ENCODE assay signal across 14 cellular contexts in genomic region chr1:114607223-114607622, GRCh38. TPM values are rescaled to one million over a fixed set of nuclear protein-coding genes. Genes with fewer than 3 reads are reported as not detected.
A peak's percentile ranks its signal among the peaks of the same experiment; 100 is the strongest.
DNase-seq lines count a peak whose midpoint lies in the region; ATAC-seq and TF ChIP-seq lines count a peak whose summit lies in the region.
"Had no signal": no experiment of that assay in that cellular context is flagged by ENCODE, and none has a peak within 500 bp of the region (broad histone marks: within the 10 kb centered on the region; RNA-seq: fewer than 3 reads in every experiment).

No MANE protein-coding gene starts in this region.

- H3K36me3 Mint-ChIP-seq in H9 (ENCODE audit: insufficient read depth in 1 of 3, low read depth in 3 of 3) = no peaks in the 10 kb centered on the region

- no peak overlapping the region for H2BK20ac ChIP-seq in H9 (ENCODE audit: low read depth, low read length, poor library complexity, severe bottlenecking)

- DNase-seq in H9 (no peak), PC-9 (peak; percentile 4 to 57), myocyte (ENCODE audit: low read depth) (peak; percentile 2), NCI-H1105 treated with DMSO at 0.1 percent for 48 hours (lab: John Stamatoyannopoulos, UW) (no peak), iPS-NIHi7 (ENCODE audit: extremely low spot score) (no peak), AG08395 (ENCODE audit: low spot score) (no peak)
- DNase-seq: BE2C; C1 segment of cervical spinal cord; CD4-positive, alpha-beta T cell; DMS79 treated with DMSO at 0.1 percent for 48 hours; GF-D8; GOT3; H7 had no signal

- no peaks in the 10 kb centered on the region for H3K9me2 ChIP-seq in PC-9 (ENCODE audit: insufficient read depth)

- H3K9me3 ChIP-seq in H9 (ENCODE audit: control insufficient read depth, low read depth, low read length) = no peaks in the 10 kb centered on the region
- H3K9me3 ChIP-seq in PC-9 (ENCODE audit: insufficient read depth, low read depth) = no peaks in the 10 kb centered on the region
- H3K9me3 ChIP-seq: BE2C had no signal

- H3K23ac ChIP-seq in H9 (ENCODE audit: insufficient read length, low read depth, low read length) = no peak overlapping the region

- H3K27me3 Mint-ChIP-seq in H9 (ENCODE audit: low read depth) = no peaks in the 10 kb centered on the region

- H3K27me3 ChIP-seq in H9 (ENCODE audit: insufficient read depth, low read length) (no peaks in the 10 kb centered on the region), PC-9 (ENCODE audit: insufficient read depth, low read depth) (no peaks in the 10 kb centered on the region)

- POLR2A ChIA-PET in PC-9 (lab: Charles Lee; ENCODE audit: unreplicated experiment) = interaction anchor here (0.6 kb wide), 1 partner anchor 11 kb away, joined by 5 read pairs; no protein-coding TSS in a partner anchor

- CTCF ChIA-PET in PC-9 (lab: Charles Lee) = no interaction called here

- no peaks in the 10 kb centered on the region for H3K4me1 Mint-ChIP-seq in H9

- no peaks in the 10 kb centered on the region for H3K79me1 ChIP-seq in H9 (ENCODE audit: insufficient read depth, low read depth, low read length, poor library complexity, severe bottlenecking)

- H3K4me2 ChIP-seq in H9 (ENCODE audit: insufficient read depth, insufficient read length, low read length) = no peak overlapping the region
- no peak overlapping the region for H3K4me2 ChIP-seq in PC-9

- H3K79me2 ChIP-seq in H9 (ENCODE audit: insufficient read depth, low read length) (no peaks in the 10 kb centered on the region), PC-9 (ENCODE audit: low read depth) (no peaks in the 10 kb centered on the region)

- no peak overlapping the region for H2AK5ac ChIP-seq in H9 (ENCODE audit: insufficient read length, low read length)

- H4K91ac ChIP-seq in H9 (ENCODE audit: insufficient read length, low read depth, low read length) = no peak overlapping the region

- H3K27ac Mint-ChIP-seq in H9 = no peak overlapping the region
- H3K27ac Mint-ChIP-seq: CD4-positive, alpha-beta T cell had no signal

- peak overlapping the region; percentile 88 for H4K8ac ChIP-seq in H9 (replicated peaks; ENCODE audit: insufficient read length, low read depth, low read length)

- no peak overlapping the region for H3T11ph ChIP-seq in H9 (ENCODE audit: low read length)

- no peak for TF ChIP-seq CTCF in H9 (conservative IDR thresholded peaks at IDR 0.05)
- TF ChIP-seq CTCF in PC-9 (conservative IDR thresholded peaks at IDR 0.05) = no peak

- no peak overlapping the region for H3K18ac ChIP-seq in H9 (ENCODE audit: insufficient read length, low read depth, low read length)

- ATAC-seq in esophagus mucosa = peak; percentile 35

- no peak overlapping the region for H2BK120ac ChIP-seq in H9 (ENCODE audit: low read depth, low read length, poor library complexity, severe bottlenecking)

- H3K4ac ChIP-seq in H9 (ENCODE audit: low read depth, low read length) = no peak overlapping the region

- no peak overlapping the region for H2BK5ac ChIP-seq in H9 (ENCODE audit: insufficient read length, low read length)

- H2AFZ ChIP-seq in H9 (ENCODE audit: low read length) = no peak overlapping the region
- no peak overlapping the region for H2AFZ ChIP-seq in PC-9

- no peaks in the 10 kb centered on the region for H3K36me3 ChIP-seq in PC-9 (ENCODE audit: low read depth)
- H3K36me3 ChIP-seq: BE2C had no signal

- intact Hi-C loops in PC-9 (cut with micrococcal nuclease; ENCODE audit: unreplicated experiment) = no loop called here

- H3K27ac ChIP-seq in H9 (ENCODE audit: insufficient read length, low read depth, low read length) = no peak overlapping the region
- H3K27ac ChIP-seq in PC-9 = no peak overlapping the region

- no peaks in the 10 kb centered on the region for H3F3A ChIP-seq in PC-9 (ENCODE audit: insufficient read depth, low read depth)

- H3K4me3 ChIP-seq in PC-9 = no peak overlapping the region

- no CpG with 5 or more reads among the region's 1 CpG for WGBS in H9 (ENCODE audit: extremely low coverage, insufficient read length, low lambda C conversion rate)

- peaks cover 3% of the 10 kb centered on the region for H3K23me2 ChIP-seq in H9 (ENCODE audit: insufficient read length, low read depth, low read length, poor library complexity, severe bottlenecking)

- H3K9me3 Mint-ChIP-seq in H9 = no peaks in the 10 kb centered on the region
- H3K9me3 Mint-ChIP-seq: CD4-positive, alpha-beta T cell had no signal

- no peak overlapping the region for H3K4me3 Mint-ChIP-seq in H9
- H3K4me3 Mint-ChIP-seq: CD4-positive, alpha-beta T cell had no signal

- H3K4me1 ChIP-seq in H9 (ENCODE audit: insufficient read depth, low read length) (no peaks in the 10 kb centered on the region), PC-9 (replicated peaks; ENCODE audit: insufficient read depth) (no peaks in the 10 kb centered on the region)
- H3K4me1 ChIP-seq: BE2C had no signal

- no peak overlapping the region for H3K14ac ChIP-seq in H9 (ENCODE audit: insufficient read depth, low read length)

- no peak overlapping the region for H2BK15ac ChIP-seq in H9 (ENCODE audit: low read depth, low read length)

- H4K5ac ChIP-seq in H9 (ENCODE audit: insufficient read length, low read depth, low read length) = no peak overlapping the region

- H4K20me1 ChIP-seq in H9 (ENCODE audit: control insufficient read depth, insufficient read depth, insufficient read length) = no peaks in the 10 kb centered on the region
- H4K20me1 ChIP-seq in PC-9 (ENCODE audit: insufficient read depth) = no peaks in the 10 kb centered on the region

- BruUV-seq in PC-9 (replicated peaks; lab: Mats Ljungman, UMichigan) = no TSS peak

- no peak overlapping the region for H3K56ac ChIP-seq in H9 (ENCODE audit: insufficient read length, low read depth, low read length)

- no peak overlapping the region for H3K9ac ChIP-seq in H9 (ENCODE audit: extremely low read depth, insufficient read length, low read length)

- no peak overlapping the region for H2BK12ac ChIP-seq in H9 (ENCODE audit: insufficient read length, low read depth, low read length)

RNA-seq across cellular contexts. Expression of gene BCAS2, which starts 25.8 kb away (rescaled TPM):
- 72.1 and 75.3 TPM in 2 replicates for total RNA-seq in H9 (2021)
- 25.2 and 36.7 TPM in 2 replicates for total RNA-seq in PC-9 (2021)
- 31.1 TPM for total RNA-seq in esophagus mucosa
- total RNA-seq in myocyte = 31.1 and 35.1 TPM in 2 replicates
- polyA plus RNA-seq in myocyte (2012) = 25.6 TPM

Comparison
In these comparisons a context has a peak if more than half of its experiments do, and no peak if none do; other contexts are left out.
1. DNase-seq: peak in PC-9 (2 of 2) and myocyte (single experiment); none in H9 (single experiment), NCI-H1105 treated with DMSO at 0.1 percent for 48 hours (single experiment), iPS-NIHi7 (single experiment) and AG08395 (single experiment).